ENCODE assay signal across 23 cellular contexts in the genomic region with DNA sequence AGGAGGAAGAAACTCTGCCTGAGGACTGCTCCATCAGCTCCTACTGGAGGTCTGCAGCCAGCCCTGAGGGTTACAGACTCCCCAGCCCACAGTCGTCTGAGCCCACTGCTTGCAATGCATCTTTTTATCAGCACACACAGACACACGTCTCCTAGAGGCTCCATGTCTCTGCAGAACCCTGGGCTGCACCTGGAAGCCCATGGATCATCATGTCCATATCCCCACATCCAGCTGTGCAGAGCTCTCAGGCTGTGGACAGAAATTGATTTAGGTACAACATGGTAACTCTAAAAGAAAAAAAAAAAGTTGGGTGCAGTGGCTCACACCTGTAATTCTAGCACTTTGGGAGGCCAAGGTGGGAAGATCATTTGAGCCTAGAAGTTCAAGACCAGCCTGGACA.
"Had no signal": no experiment of that assay in that cellular context is flagged by ENCODE, and none has a peak within 500 bp of the region (broad histone marks: within the 10 kb centered on the region; RNA-seq: fewer than 3 reads in every experiment).

No MANE protein-coding gene starts in this region.

- FAIRE-seq: pancreas, TTC549, urothelium cell line had no signal

- DNase-seq: activated CD4-positive, alpha-beta T cell treated with anti-CD3 and anti-CD28 coated beads for 1 hour; activated CD4-positive, alpha-beta T cell treated with anti-CD3 and anti-CD28 coated beads, Interleukin-2, amount 50 U/mL, for 4 hours; activated gamma-delta T cell; activated T-cell treated with anti-CD3 and anti-CD28 coated beads for 4 hours; brain microvascular endothelial cell; caudate nucleus; effector memory CD4-positive, alpha-beta T cell; naive thymus-derived CD4-positive, alpha-beta T cell; right cardiac atrium; stimulated activated CD4-positive, alpha-beta T cell treated with anti-CD3 and anti-CD28 coated beads, Interleukin-2, amount 100 ng/mL, for 24 hours; stomach had no signal

- H3K4me3 Mint-ChIP-seq: activated CD8-positive, alpha-beta memory T cell treated with anti-CD3 and anti-CD28 coated beads, Interleukin-2, amount 10 ng/mL, durations not matched to agents 7 days and 5 days; naive thymus-derived CD4-positive, alpha-beta T cell; stimulated activated memory B cell treated with anti-CD40 and anti-IgM and Interleukin-4, amounts not matched to agents 10 μg/mL and 1 μg/mL and 100 μg/mL, for 72 hours had no signal

- H3K9me3 Mint-ChIP-seq: activated naive CD4-positive, alpha-beta T cell treated with anti-CD3 and anti-CD28 coated beads, Interleukin-2, amount 50 U/mL, for 72 hours; stimulated activated memory B cell treated with anti-CD40 and anti-IgM and Interleukin-4, amounts not matched to agents 10 μg/mL and 1 μg/mL and 100 μg/mL, for 72 hours had no signal

- H3K36me3 Mint-ChIP-seq: activated CD8-positive, alpha-beta memory T cell treated with anti-CD3 and anti-CD28 coated beads, Interleukin-2, amount 10 ng/mL, durations not matched to agents 7 days and 5 days; activated naive CD4-positive, alpha-beta T cell treated with anti-CD3 and anti-CD28 coated beads, Interleukin-2, amount 50 U/mL, for 72 hours had no signal

- H3K27ac ChIP-seq: brain microvascular endothelial cell, epithelial cell of prostate, suprapubic skin had no signal

- H3K4me3 ChIP-seq: heart right ventricle, lung, pancreas, skin epidermis, stomach, suprapubic skin, tibial nerve had no signal

- H3K9me3 ChIP-seq: heart right ventricle, pancreas, stomach, suprapubic skin, tibial nerve had no signal

- ATAC-seq: stimulated activated memory B cell treated with anti-CD40 and anti-IgM and Interleukin-4, amounts not matched to agents 10 μg/mL and 1 μg/mL and 100 μg/mL, for 72 hours had no signal

- H3K27me3 ChIP-seq: brain microvascular endothelial cell, heart right ventricle, pancreas, stomach, suprapubic skin, tibial nerve had no signal

- H3K27me3 Mint-ChIP-seq: activated CD8-positive, alpha-beta memory T cell treated with anti-CD3 and anti-CD28 coated beads, Interleukin-2, amount 10 ng/mL, durations not matched to agents 7 days and 5 days; naive thymus-derived CD4-positive, alpha-beta T cell; stimulated activated memory B cell treated with anti-CD40 and anti-IgM and Interleukin-4, amounts not matched to agents 10 μg/mL and 1 μg/mL and 100 μg/mL, for 72 hours had no signal

- H3K36me3 ChIP-seq: pancreas had no signal

- H3K27ac Mint-ChIP-seq: naive thymus-derived CD4-positive, alpha-beta T cell; stimulated activated memory B cell treated with anti-CD40 and anti-IgM and Interleukin-4, amounts not matched to agents 10 μg/mL and 1 μg/mL and 100 μg/mL, for 72 hours had no signal
